17 cellular contexts compared by ENCODE assay signal in genomic region chr1:162726539-162726938, GRCh38.
"Had no signal": no experiment of that assay in that cellular context is flagged by ENCODE, and none has a peak within 500 bp of the region (broad histone marks: within the 10 kb centered on the region; RNA-seq: fewer than 3 reads in every experiment).

No MANE protein-coding gene starts in this region.

- H3K27me3 ChIP-seq: breast epithelium, dorsolateral prefrontal cortex, esophagus muscularis mucosa, tibial nerve had no signal

- H3K4me1 Mint-ChIP-seq: activated CD8-positive, alpha-beta memory T cell treated with anti-CD3 and anti-CD28 coated beads, Interleukin-2, amount 10 ng/mL, durations not matched to agents 7 days and 5 days; activated naive CD8-positive, alpha-beta T cell treated with anti-CD3 and anti-CD28 coated beads, Interleukin-2, amount 10 ng/mL, durations not matched to agents 7 days and 5 days had no signal

- H3K27ac Mint-ChIP-seq: activated CD8-positive, alpha-beta memory T cell treated with anti-CD3 and anti-CD28 coated beads, Interleukin-2, amount 10 ng/mL, durations not matched to agents 7 days and 5 days; activated naive CD8-positive, alpha-beta T cell treated with anti-CD3 and anti-CD28 coated beads, Interleukin-2, amount 10 ng/mL, durations not matched to agents 7 days and 5 days had no signal

- H3K9me3 ChIP-seq: breast epithelium, esophagus muscularis mucosa, lower lobe of right lung, tibial nerve had no signal

- ATAC-seq: activated CD8-positive, alpha-beta memory T cell treated with anti-CD3 and anti-CD28 coated beads, Interleukin-2, amount 10 ng/mL, durations not matched to agents 7 days and 5 days; activated T-cell treated with anti-CD3 and anti-CD28 coated beads, Interleukin-2, amount 50 U/mL, for 4 hours; lower lobe of right lung had no signal

- H3K4me3 Mint-ChIP-seq: activated CD8-positive, alpha-beta memory T cell treated with anti-CD3 and anti-CD28 coated beads, Interleukin-2, amount 10 ng/mL, durations not matched to agents 7 days and 5 days; activated naive CD8-positive, alpha-beta T cell treated with anti-CD3 and anti-CD28 coated beads, Interleukin-2, amount 10 ng/mL, durations not matched to agents 7 days and 5 days; activated T-cell treated with anti-CD3 and anti-CD28 coated beads, Interleukin-2, amount 50 U/mL, for 4 hours had no signal

- DNase-seq: activated CD4-positive, alpha-beta T cell treated with anti-CD3 and anti-CD28 coated beads, Interleukin-2, amount 50 U/mL, for 48 hours; activated CD8-positive, alpha-beta memory T cell treated with anti-CD3 and anti-CD28 coated beads, Interleukin-2, amount 10 ng/mL, durations not matched to agents 7 days and 5 days; activated gamma-delta T cell; activated naive CD8-positive, alpha-beta T cell treated with anti-CD3 and anti-CD28 coated beads, Interleukin-2, amount 10 ng/mL, durations not matched to agents 7 days and 5 days; activated T-cell treated with anti-CD3 and anti-CD28 coated beads, Interleukin-2, amount 50 U/mL, for 4 hours; anterior cingulate cortex; dorsolateral prefrontal cortex; hypothalamus; kidney glomerular epithelial cell; lower lobe of right lung; midbrain; retina; small intestine; T-helper 2 cell had no signal

- H3K36me3 Mint-ChIP-seq: activated CD8-positive, alpha-beta memory T cell treated with anti-CD3 and anti-CD28 coated beads, Interleukin-2, amount 10 ng/mL, durations not matched to agents 7 days and 5 days; activated naive CD8-positive, alpha-beta T cell treated with anti-CD3 and anti-CD28 coated beads, Interleukin-2, amount 10 ng/mL, durations not matched to agents 7 days and 5 days had no signal

- H3K4me3 ChIP-seq: breast epithelium, dorsolateral prefrontal cortex, esophagus muscularis mucosa, lower lobe of right lung, tibial nerve had no signal

- H3K9me3 Mint-ChIP-seq: activated naive CD8-positive, alpha-beta T cell treated with anti-CD3 and anti-CD28 coated beads, Interleukin-2, amount 10 ng/mL, durations not matched to agents 7 days and 5 days; activated T-cell treated with anti-CD3 and anti-CD28 coated beads, Interleukin-2, amount 50 U/mL, for 4 hours had no signal

- H3K27me3 Mint-ChIP-seq: activated naive CD8-positive, alpha-beta T cell treated with anti-CD3 and anti-CD28 coated beads, Interleukin-2, amount 10 ng/mL, durations not matched to agents 7 days and 5 days had no signal

- H3K4me1 ChIP-seq: breast epithelium, lower lobe of right lung, tibial nerve had no signal

- H3K36me3 ChIP-seq: breast epithelium, esophagus muscularis mucosa, lower lobe of right lung, tibial nerve had no signal

- H3K27ac ChIP-seq: breast epithelium, dorsolateral prefrontal cortex, esophagus muscularis mucosa, lower lobe of right lung, tibial nerve had no signal
